Comparison of ENCODE assay signal across 1 cellular context in the genomic region with DNA sequence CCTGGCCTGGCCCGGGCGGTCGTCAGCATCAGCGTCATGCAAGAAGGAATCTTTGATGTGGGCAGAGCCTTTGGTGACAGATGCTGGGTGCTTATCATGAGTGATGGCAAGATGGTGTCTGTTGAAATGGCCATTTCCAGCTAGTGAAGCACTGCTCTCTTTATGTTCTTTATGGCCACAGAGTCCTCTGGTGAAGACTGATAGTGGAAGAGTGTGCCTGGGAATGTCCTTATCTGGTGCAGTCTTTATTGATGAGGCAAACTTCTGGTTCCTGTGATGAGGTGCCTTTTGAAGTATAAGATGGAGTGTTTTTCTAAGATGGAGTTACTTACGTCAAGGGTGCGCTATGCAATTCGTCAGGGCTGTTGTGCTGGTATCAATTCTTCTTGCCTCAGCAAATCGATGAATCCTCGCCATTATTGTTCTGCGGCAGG.
TF ChIP-seq lines count a peak whose summit lies in the region.

No MANE protein-coding gene starts in this region.

TF ChIP-seq in K562, 482 proteins besides CTCF, POLR2A, EP300 and RAD21 (continued from another document and continues in another):
- TF ChIP-seq, protein P1, sequence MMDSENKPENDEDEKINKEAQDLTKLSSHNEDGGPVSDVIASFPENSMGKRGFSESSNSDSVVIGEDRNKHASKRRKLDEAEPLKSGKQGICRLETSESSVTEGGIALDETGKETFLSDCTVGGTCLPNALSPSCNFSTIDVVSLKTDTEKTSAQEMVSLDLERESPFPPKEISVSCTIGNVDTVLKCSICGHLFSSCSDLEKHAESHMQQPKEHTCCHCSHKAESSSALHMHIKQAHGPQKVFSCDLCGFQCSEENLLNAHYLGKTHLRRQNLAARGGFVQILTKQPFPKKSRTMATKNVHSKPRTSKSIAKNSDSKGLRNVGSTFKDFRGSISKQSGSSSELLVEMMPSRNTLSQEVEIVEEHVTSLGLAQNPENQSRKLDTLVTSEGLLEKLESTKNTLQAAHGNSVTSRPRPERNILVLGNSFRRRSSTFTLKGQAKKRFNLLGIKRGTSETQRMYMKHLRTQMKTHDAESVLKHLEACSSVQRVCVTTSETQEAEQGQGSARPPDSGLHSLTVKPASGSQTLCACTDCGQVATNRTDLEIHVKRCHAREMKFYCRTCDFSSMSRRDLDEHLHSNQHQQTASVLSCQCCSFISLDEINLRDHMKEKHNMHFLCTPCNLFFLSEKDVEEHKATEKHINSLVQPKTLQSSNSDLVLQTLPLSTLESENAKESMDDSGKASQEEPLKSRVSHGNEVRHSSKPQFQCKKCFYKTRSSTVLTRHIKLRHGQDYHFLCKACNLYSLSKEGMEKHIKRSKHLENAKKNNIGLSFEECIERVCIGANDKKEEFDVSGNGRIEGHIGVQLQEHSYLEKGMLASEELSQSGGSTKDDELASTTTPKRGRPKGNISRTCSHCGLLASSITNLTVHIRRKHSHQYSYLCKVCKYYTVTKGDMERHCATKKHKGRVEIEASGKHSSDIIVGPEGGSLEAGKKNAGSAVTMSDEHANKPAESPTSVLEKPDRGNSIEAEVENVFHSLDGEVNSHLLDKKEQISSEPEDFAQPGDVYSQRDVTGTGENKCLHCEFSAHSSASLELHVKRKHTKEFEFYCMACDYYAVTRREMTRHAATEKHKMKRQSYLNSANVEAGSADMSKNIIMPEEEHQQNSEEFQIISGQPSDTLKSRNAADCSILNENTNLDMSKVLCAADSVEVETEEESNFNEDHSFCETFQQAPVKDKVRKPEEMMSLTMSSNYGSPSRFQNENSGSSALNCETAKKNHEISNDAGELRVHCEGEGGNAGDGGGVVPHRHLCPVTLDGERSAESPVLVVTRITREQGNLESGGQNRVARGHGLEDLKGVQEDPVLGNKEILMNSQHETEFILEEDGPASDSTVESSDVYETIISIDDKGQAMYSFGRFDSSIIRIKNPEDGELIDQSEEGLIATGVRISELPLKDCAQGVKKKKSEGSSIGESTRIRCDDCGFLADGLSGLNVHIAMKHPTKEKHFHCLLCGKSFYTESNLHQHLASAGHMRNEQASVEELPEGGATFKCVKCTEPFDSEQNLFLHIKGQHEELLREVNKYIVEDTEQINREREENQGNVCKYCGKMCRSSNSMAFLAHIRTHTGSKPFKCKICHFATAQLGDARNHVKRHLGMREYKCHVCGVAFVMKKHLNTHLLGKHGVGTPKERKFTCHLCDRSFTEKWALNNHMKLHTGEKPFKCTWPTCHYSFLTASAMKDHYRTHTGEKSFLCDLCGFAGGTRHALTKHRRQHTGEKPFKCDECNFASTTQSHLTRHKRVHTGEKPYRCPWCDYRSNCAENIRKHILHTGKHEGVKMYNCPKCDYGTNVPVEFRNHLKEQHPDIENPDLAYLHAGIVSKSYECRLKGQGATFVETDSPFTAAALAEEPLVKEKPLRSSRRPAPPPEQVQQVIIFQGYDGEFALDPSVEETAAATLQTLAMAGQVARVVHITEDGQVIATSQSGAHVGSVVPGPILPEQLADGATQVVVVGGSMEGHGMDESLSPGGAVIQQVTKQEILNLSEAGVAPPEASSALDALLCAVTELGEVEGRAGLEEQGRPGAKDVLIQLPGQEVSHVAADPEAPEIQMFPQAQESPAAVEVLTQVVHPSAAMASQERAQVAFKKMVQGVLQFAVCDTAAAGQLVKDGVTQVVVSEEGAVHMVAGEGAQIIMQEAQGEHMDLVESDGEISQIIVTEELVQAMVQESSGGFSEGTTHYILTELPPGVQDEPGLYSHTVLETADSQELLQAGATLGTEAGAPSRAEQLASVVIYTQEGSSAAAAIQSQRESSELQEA (IDR thresholded peaks at IDR 0.05; ENCODE audit: low read depth): no peak
- TF ChIP-seq ZNF584 (CRISPR knock-in tag; IDR thresholded peaks at IDR 0.05; ENCODE audit: low read depth): peak; percentile 75; the same call in 1 of the 2 replicates
- peak; percentile 86; the same call in 1 of the 2 replicates for TF ChIP-seq ZKSCAN8 (CRISPR knock-in tag; IDR thresholded peaks at IDR 0.05)
- TF ChIP-seq EHMT2 (IDR thresholded peaks at IDR 0.05): no peak
- TF ChIP-seq, protein P2, sequence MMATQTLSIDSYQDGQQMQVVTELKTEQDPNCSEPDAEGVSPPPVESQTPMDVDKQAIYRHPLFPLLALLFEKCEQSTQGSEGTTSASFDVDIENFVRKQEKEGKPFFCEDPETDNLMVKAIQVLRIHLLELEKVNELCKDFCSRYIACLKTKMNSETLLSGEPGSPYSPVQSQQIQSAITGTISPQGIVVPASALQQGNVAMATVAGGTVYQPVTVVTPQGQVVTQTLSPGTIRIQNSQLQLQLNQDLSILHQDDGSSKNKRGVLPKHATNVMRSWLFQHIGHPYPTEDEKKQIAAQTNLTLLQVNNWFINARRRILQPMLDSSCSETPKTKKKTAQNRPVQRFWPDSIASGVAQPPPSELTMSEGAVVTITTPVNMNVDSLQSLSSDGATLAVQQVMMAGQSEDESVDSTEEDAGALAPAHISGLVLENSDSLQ (IDR thresholded peaks at IDR 0.05): peak; percentile 55; the same call in 1 of the 2 replicates
- TF ChIP-seq, protein P3, sequence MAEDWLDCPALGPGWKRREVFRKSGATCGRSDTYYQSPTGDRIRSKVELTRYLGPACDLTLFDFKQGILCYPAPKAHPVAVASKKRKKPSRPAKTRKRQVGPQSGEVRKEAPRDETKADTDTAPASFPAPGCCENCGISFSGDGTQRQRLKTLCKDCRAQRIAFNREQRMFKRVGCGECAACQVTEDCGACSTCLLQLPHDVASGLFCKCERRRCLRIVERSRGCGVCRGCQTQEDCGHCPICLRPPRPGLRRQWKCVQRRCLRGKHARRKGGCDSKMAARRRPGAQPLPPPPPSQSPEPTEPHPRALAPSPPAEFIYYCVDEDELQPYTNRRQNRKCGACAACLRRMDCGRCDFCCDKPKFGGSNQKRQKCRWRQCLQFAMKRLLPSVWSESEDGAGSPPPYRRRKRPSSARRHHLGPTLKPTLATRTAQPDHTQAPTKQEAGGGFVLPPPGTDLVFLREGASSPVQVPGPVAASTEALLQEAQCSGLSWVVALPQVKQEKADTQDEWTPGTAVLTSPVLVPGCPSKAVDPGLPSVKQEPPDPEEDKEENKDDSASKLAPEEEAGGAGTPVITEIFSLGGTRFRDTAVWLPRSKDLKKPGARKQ (CRISPR knock-in tag; IDR thresholded peaks at IDR 0.05): no peak
- no peak for TF ChIP-seq ZNF699 (CRISPR knock-in tag; IDR thresholded peaks at IDR 0.05; ENCODE audit: insufficient replicate concordance)
- TF ChIP-seq SMC3 (conservative IDR thresholded peaks at IDR 0.05; ENCODE audit: insufficient read depth, low read depth, low read length): no peak
- TF ChIP-seq HDAC2 (IDR thresholded peaks at IDR 0.05): peak; percentile 36; the same call in 1 of the 2 replicates
- TF ChIP-seq GATAD2A (IDR thresholded peaks at IDR 0.05): no peak
- TF ChIP-seq NCOR1 (IDR thresholded peaks at IDR 0.05): peak; percentile 79
- TF ChIP-seq PHB2 (IDR thresholded peaks at IDR 0.05; ENCODE audit: low read depth): peak; percentile 54; the same call in 1 of the 2 replicates
- TF ChIP-seq, protein P4, sequence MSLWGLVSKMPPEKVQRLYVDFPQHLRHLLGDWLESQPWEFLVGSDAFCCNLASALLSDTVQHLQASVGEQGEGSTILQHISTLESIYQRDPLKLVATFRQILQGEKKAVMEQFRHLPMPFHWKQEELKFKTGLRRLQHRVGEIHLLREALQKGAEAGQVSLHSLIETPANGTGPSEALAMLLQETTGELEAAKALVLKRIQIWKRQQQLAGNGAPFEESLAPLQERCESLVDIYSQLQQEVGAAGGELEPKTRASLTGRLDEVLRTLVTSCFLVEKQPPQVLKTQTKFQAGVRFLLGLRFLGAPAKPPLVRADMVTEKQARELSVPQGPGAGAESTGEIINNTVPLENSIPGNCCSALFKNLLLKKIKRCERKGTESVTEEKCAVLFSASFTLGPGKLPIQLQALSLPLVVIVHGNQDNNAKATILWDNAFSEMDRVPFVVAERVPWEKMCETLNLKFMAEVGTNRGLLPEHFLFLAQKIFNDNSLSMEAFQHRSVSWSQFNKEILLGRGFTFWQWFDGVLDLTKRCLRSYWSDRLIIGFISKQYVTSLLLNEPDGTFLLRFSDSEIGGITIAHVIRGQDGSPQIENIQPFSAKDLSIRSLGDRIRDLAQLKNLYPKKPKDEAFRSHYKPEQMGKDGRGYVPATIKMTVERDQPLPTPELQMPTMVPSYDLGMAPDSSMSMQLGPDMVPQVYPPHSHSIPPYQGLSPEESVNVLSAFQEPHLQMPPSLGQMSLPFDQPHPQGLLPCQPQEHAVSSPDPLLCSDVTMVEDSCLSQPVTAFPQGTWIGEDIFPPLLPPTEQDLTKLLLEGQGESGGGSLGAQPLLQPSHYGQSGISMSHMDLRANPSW (CRISPR knock-in tag; IDR thresholded peaks at IDR 0.05): no peak
- TF ChIP-seq GABPB1 (CRISPR knock-in tag; IDR thresholded peaks at IDR 0.05): no peak
- TF ChIP-seq, protein P5, sequence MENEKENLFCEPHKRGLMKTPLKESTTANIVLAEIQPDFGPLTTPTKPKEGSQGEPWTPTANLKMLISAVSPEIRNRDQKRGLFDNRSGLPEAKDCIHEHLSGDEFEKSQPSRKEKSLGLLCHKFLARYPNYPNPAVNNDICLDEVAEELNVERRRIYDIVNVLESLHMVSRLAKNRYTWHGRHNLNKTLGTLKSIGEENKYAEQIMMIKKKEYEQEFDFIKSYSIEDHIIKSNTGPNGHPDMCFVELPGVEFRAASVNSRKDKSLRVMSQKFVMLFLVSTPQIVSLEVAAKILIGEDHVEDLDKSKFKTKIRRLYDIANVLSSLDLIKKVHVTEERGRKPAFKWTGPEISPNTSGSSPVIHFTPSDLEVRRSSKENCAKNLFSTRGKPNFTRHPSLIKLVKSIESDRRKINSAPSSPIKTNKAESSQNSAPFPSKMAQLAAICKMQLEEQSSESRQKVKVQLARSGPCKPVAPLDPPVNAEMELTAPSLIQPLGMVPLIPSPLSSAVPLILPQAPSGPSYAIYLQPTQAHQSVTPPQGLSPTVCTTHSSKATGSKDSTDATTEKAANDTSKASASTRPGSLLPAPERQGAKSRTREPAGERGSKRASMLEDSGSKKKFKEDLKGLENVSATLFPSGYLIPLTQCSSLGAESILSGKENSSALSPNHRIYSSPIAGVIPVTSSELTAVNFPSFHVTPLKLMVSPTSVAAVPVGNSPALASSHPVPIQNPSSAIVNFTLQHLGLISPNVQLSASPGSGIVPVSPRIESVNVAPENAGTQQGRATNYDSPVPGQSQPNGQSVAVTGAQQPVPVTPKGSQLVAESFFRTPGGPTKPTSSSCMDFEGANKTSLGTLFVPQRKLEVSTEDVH (IDR thresholded peaks at IDR 0.05; ENCODE audit: low read depth, partially characterized antibody): no peak
- no peak for TF ChIP-seq KAT8 (IDR thresholded peaks at IDR 0.05; ENCODE audit: low read depth)
- 0 out of 2 replicates have a peak, but pooled peaks have one; percentile 10 for TF ChIP-seq MAFG (tag; conservative IDR thresholded peaks at IDR 0.05)
- no peak for TF ChIP-seq KAT7 (CRISPR knock-in tag; IDR thresholded peaks at IDR 0.05; ENCODE audit: borderline replicate concordance)
- no peak for TF ChIP-seq HIVEP1 (CRISPR knock-in tag; IDR thresholded peaks at IDR 0.05)
- TF ChIP-seq IRF1 (CRISPR knock-in tag; IDR thresholded peaks at IDR 0.05; ENCODE audit: borderline replicate concordance): no peak
- TF ChIP-seq, protein P6, sequence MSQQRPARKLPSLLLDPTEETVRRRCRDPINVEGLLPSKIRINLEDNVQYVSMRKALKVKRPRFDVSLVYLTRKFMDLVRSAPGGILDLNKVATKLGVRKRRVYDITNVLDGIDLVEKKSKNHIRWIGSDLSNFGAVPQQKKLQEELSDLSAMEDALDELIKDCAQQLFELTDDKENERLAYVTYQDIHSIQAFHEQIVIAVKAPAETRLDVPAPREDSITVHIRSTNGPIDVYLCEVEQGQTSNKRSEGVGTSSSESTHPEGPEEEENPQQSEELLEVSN (IDR thresholded peaks at IDR 0.05; ENCODE audit: borderline replicate concordance in 1 of 2, extremely low read depth in 1 of 2, insufficient read depth in 1 of 2, insufficient read length in 1 of 2, low read depth in 1 of 2, low read length in 1 of 2, poor library complexity in 1 of 2, severe bottlenecking in 1 of 2): no peak
- no peak for TF ChIP-seq ZFP1 (CRISPR knock-in tag; IDR thresholded peaks at IDR 0.05)
- TF ChIP-seq YBX1 (IDR thresholded peaks at IDR 0.05): no peak
- TF ChIP-seq FOXM1 (IDR thresholded peaks at IDR 0.05; ENCODE audit: low read depth): peak; percentile 65
- TF ChIP-seq FOXM1 (CRISPR knock-in tag; IDR thresholded peaks at IDR 0.05; ENCODE audit: low read depth): no peak
- no peak for TF ChIP-seq CEBPG (CRISPR knock-in tag; IDR thresholded peaks at IDR 0.05)
- TF ChIP-seq CEBPG (tag; conservative IDR thresholded peaks at IDR 0.05 in 1 of 2, IDR thresholded peaks at IDR 0.05 in 1 of 2): peak in 1 of 2 experiments; percentile 18; a peak in 1 of 4 replicates
- peak; percentile 96 for TF ChIP-seq DMBX1 (CRISPR knock-in tag; IDR thresholded peaks at IDR 0.05; ENCODE audit: borderline replicate concordance)
- no peak for TF ChIP-seq ZNF717 (CRISPR knock-in tag; IDR thresholded peaks at IDR 0.05)
- TF ChIP-seq ZNF395 (CRISPR knock-in tag; IDR thresholded peaks at IDR 0.05): peak; percentile 85
- TF ChIP-seq KHSRP (IDR thresholded peaks at IDR 0.05): 0 out of 2 replicates have a peak, but pooled peaks have one; percentile 14
- TF ChIP-seq SAFB (IDR thresholded peaks at IDR 0.05; ENCODE audit: borderline replicate concordance, low read depth, low read length): no peak
- no peak for TF ChIP-seq NR2F6 (CRISPR knock-in tag; IDR thresholded peaks at IDR 0.05)
- TF ChIP-seq CBFA2T2 (conservative IDR thresholded peaks at IDR 0.05): peak; percentile 86
- 0 out of 2 replicates have a peak, but pooled peaks have one; percentile 17 for TF ChIP-seq ERF (CRISPR knock-in tag; IDR thresholded peaks at IDR 0.05)
- TF ChIP-seq TEAD4 (IDR thresholded peaks at IDR 0.05; ENCODE audit: low read length): peak; percentile 97
- TF ChIP-seq TEAD4 (CRISPR knock-in tag; IDR thresholded peaks at IDR 0.05; ENCODE audit: borderline replicate concordance): no peak
